In genomic region chr1:193553562-193553961, GRCh38 we compare ENCODE assay signal across 9 cellular contexts.
"Had no signal": no experiment of that assay in that cellular context is flagged by ENCODE, and none has a peak within 500 bp of the region (broad histone marks: within the 10 kb centered on the region; RNA-seq: fewer than 3 reads in every experiment).

No MANE protein-coding gene starts in this region.

- H3K4me1 ChIP-seq: HAP-1 had no signal

- H3K4me3 ChIP-seq: HAP-1, K562 had no signal

- H3K36me3 ChIP-seq: HAP-1 had no signal

- FAIRE-seq: HepG2, K562 had no signal

- H3K9me3 ChIP-seq: HAP-1 had no signal

- H3K27ac ChIP-seq: HL-60 had no signal

- DNase-seq: GOT3, H7, HFFc6, IMR-90 had no signal

- ATAC-seq: HCT116, HepG2, K562 had no signal
